ENCODE assay signal across 8 cellular contexts in the genomic region with DNA sequence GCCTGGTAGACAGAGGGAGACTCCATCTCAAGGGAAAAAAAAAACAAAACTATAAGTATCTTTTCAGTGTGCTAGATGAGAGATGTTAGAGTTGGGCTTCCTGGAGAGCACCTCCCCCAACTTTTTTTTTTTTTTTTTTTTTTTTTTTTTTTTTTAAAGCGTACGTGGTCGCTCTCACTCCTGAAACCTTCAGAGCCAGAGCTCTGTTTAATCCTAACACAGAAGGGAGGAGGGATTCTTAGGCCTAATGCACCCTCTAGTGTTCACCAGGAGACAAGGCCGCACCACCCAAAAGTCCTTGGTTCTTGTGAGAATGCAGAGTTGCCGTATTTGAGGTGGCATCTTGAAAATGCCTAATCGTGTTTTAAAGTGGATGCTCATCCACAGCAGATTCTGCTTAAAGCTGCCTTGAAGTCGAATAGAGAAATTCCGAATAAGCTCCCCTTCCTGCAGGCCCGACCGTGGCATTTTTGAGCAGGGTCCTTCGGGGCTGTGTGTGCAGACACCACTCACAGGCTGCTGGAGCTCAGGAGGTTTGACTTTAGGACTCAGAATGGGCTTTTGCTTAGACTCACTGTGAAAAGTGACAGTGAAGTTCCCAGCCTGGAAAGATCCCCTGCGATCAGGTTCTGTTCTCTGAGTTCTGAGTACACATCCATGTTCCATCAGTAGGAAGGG.
DNase-seq lines count a peak whose midpoint lies in the region; ATAC-seq and TF ChIP-seq lines count a peak whose summit lies in the region.

No MANE protein-coding gene starts in this region.

- H3K4me3 ChIP-seq in HL-60 (replicated peaks; ENCODE audit: insufficient read depth, low read length), result no peak overlapping the region
- no peak overlapping the region for H3K4me3 ChIP-seq in foreskin fibroblast (ENCODE audit: low read depth in 1 of 2, low read length in 2 of 2)
- H3K4me3 ChIP-seq in aorta (ENCODE audit: low read length in 2 of 2), result no peak overlapping the region

- DNase-seq in activated naive CD4-positive, alpha-beta T cell treated with Interleukin-2 at 50 U/mL for 16 hours, result peak; percentile 37
- no peak for DNase-seq in activated naive CD4-positive, alpha-beta T cell (lab: John Stamatoyannopoulos, UW)
- DNase-seq in HL-60 (ENCODE audit: low read depth in 1 of 2, low spot score in 1 of 2) (peak; percentile 20 to 44), NOMO-1 (lab: John Stamatoyannopoulos, UW; ENCODE audit: unreplicated experiment in 2 of 2) (peak; percentile 52 to 54), foreskin fibroblast (peak; percentile 81 to 89), non-pigmented ciliary epithelial cell (ENCODE audit: low read depth) (peak; percentile 60), aorta (no peak)
- peak; percentile 44 to 45 for DNase-seq in activated T-cell treated with anti-CD3 and anti-CD28 coated beads, Interleukin-2, amount 50 U/mL, for 48 hours

- no peak overlapping the region for H3K27ac ChIP-seq in HL-60 (replicated peaks)
- no peak overlapping the region for H3K27ac ChIP-seq in aorta (ENCODE audit: low read depth in 1 of 2, low read length in 2 of 2)

- peaks cover 0 to 2% of the 10 kb centered on the region in 2 donors for H3K36me3 ChIP-seq in aorta (ENCODE audit: control insufficient read depth in 1 of 2, insufficient read depth in 2 of 2, low read length in 1 of 2)

- TF ChIP-seq CTCF in HL-60 (IDR thresholded peaks at IDR 0.05; ENCODE audit: insufficient read depth, low read length) (peak; percentile 74), foreskin fibroblast (IDR thresholded peaks at IDR 0.05; ENCODE audit: low read depth, low read length) (peak; percentile 85)

- intact Hi-C loops in aorta (cut with DNase I), result loop anchor here (2.0 to 5.0 kb wide), 3 partner anchors 149 to 609 kb away; no protein-coding TSS in a partner anchor

- H3K27me3 ChIP-seq in HL-60 (ENCODE audit: insufficient read depth, poor library complexity, severe bottlenecking) (peaks cover 2% of the 10 kb centered on the region), aorta (ENCODE audit: control insufficient read depth in 1 of 2, insufficient read depth in 2 of 2, low read length in 1 of 2) (no peaks in the 10 kb centered on the region)

- peak; percentile 87 for ATAC-seq in aorta (ENCODE audit: low FRiP score)

- 37 to 39% methylated on average over 12 of the region's 12 CpGs for WGBS in aorta, 2 donors

- no peaks in the 10 kb centered on the region for H3K4me1 ChIP-seq in aorta (ENCODE audit: control insufficient read depth in 1 of 2, insufficient read depth in 2 of 2, low read length in 2 of 2)

- H3K9me3 ChIP-seq in aorta (ENCODE audit: control insufficient read depth, low read length), result no peaks in the 10 kb centered on the region

Comparison
In these comparisons a context has a peak if more than half of its experiments do, and no peak if none do; other contexts are left out.
1. DNase-seq: peak in activated naive CD4-positive, alpha-beta T cell treated with Interleukin-2 at 50 U/mL for 16 hours (single experiment), HL-60 (2 of 2), NOMO-1 (2 of 2), activated T-cell treated with anti-CD3 and anti-CD28 coated beads, Interleukin-2, amount 50 U/mL, for 48 hours (2 of 2), foreskin fibroblast (2 of 2) and non-pigmented ciliary epithelial cell (single experiment); none in activated naive CD4-positive, alpha-beta T cell (0 of 4) and aorta (0 of 2).